ENCODE assay signal across 11 cellular contexts in genomic region chr2:149021761-149022160, GRCh38. TPM values are rescaled to one million over a fixed set of nuclear protein-coding genes. Genes with fewer than 3 reads are reported as not detected.
DNase-seq lines count a peak whose midpoint lies in the region; ATAC-seq lines count a peak whose summit lies in the region.
"Had no signal": no experiment of that assay in that cellular context is flagged by ENCODE, and none has a peak within 500 bp of the region (broad histone marks: within the 10 kb centered on the region; RNA-seq: fewer than 3 reads in every experiment).

No MANE protein-coding gene starts in this region.

- no peaks in the 10 kb centered on the region for H3K27me3 Mint-ChIP-seq in T-helper 17 cell

- H3K4me3 Mint-ChIP-seq in T-helper 17 cell: no peak overlapping the region

- peaks cover 7% of the 10 kb centered on the region for H3K4me1 Mint-ChIP-seq in T-helper 17 cell

- H3K9me3 ChIP-seq in T-helper 17 cell (ENCODE audit: control insufficient read depth, low read length, poor library complexity, severe bottlenecking): no peaks in the 10 kb centered on the region
- H3K9me3 ChIP-seq: heart left ventricle had no signal

- DNase-seq in NCI-H2171 (lab: John Stamatoyannopoulos, UW) (no peak), T-helper 17 cell (no peak), NCI-H748 treated with DMSO at 0.1 percent for 48 hours (lab: John Stamatoyannopoulos, UW) (no peak), NCI-H1694 (lab: John Stamatoyannopoulos, UW) (no peak)
- DNase-seq: heart left ventricle, OCI-M1 had no signal

- peak overlapping the region; percentile 6; the same call in 1 of the 2 replicates for H3K4me3 ChIP-seq in GM08714 (ENCODE audit: low read length)
- H3K4me3 ChIP-seq: heart left ventricle had no signal

- H3K27ac Mint-ChIP-seq in T-helper 17 cell: no peak overlapping the region

- peak; percentile 56 for ATAC-seq in GM19351 (IDR thresholded peaks at IDR 0.05; ENCODE audit: unreplicated experiment)
- peak; percentile 54 for ATAC-seq in HG02852 (IDR thresholded peaks at IDR 0.05; ENCODE audit: unreplicated experiment)
- peak; percentile 43 for ATAC-seq in HG03571 (IDR thresholded peaks at IDR 0.05; ENCODE audit: unreplicated experiment)
- ATAC-seq in T-helper 17 cell: no peak
- ATAC-seq: heart left ventricle had no signal

- H3K36me3 Mint-ChIP-seq in T-helper 17 cell (ENCODE audit: low read depth): peaks cover 2% of the 10 kb centered on the region

RNA-seq across cellular contexts. Expression of gene LYPD6B, which starts 16.7 kb away (rescaled TPM):
- total RNA-seq in T-helper 17 cell: 1 to 10 TPM in 1 of 2 donors, not detected in 1; 1.4 TPM
- total RNA-seq: heart left ventricle, subcutaneous adipose tissue had no signal
